In the genomic region with DNA sequence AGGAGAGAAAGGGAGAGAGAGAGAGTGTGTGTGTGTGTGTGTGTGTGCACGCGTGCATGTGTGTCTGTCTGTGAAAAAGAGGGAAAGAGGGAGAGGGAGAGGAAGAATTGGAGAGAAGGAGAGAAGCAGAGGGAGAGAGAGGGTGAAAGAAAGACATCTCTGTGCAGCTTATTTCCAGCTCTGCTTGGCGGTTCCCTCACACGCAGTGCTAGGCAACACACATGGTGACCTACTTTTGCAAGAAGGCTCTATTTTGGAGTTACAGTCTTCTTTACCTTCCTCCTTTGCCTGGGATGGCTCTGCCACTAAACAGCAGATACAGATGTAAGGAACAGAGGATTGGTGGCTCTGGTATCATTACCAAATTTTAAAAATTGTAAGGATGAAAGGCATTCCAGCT, we compare ENCODE assay signal across 21 cellular contexts. TPM values are rescaled to one million over a fixed set of nuclear protein-coding genes. Genes with fewer than 3 reads are reported as not detected.
A peak's percentile ranks its signal among the peaks of the same experiment; 100 is the strongest.
DNase-seq lines count a peak whose midpoint lies in the region; ATAC-seq, FAIRE-seq and TF ChIP-seq lines count a peak whose summit lies in the region.
"Had no signal": no experiment of that assay in that cellular context is flagged by ENCODE, and none has a peak within 500 bp of the region (broad histone marks: within the 10 kb centered on the region; RNA-seq: fewer than 3 reads in every experiment).

No MANE protein-coding gene starts in this region.

- no peak for TF ChIP-seq CTCF in tibial nerve (IDR thresholded peaks at IDR 0.05)

- DNase-seq in Ammon's horn (ENCODE audit: low spot score) (peak; percentile 31), HTR-8/SVneo (ENCODE audit: insufficient read length, low spot score) (no peak), head of caudate nucleus (peak in 32 of 42 donors; percentile 1 to 64 (median 16)), putamen (ENCODE audit: low spot score) (peak; percentile 8), tibial nerve (ENCODE audit: low spot score in 2 of 2) (no peak), NCI-H146 treated with DMSO at 0.1 percent for 48 hours (lab: John Stamatoyannopoulos, UW; ENCODE audit: unreplicated experiment) (no peak)
- no peak for DNase-seq in activated T-cell treated with anti-CD3 and anti-CD28 coated beads, Interleukin-2, amount 50 U/mL, for 48 hours
- no peak for DNase-seq in natural killer cell treated with Interleukin-12 subunit alpha and Interleukin-12 subunit beta and Interleukin-15 and Interleukin-18, amount 100 ng/mL, for 72 hours (ENCODE audit: low spot score)
- DNase-seq: DMS79 treated with DMSO at 0.1 percent for 48 hours, H9, Kasumi-1, MG63, NCI-H1048, NCI-H1436, NCI-H2029, NCI-H2171 treated with DMSO at 0.1 percent for 48 hours, NCI-H446, NCI-H69, OCI-M1, SHP77 had no signal

- intact Hi-C loops in head of caudate nucleus (cut with DNase I) = no loop called here

- no peaks in the 10 kb centered on the region for H3K9me3 ChIP-seq in tibial nerve
- H3K9me3 ChIP-seq: MG63 had no signal

- H3K27ac ChIP-seq in tibial nerve = no peak overlapping the region
- H3K27ac ChIP-seq: SK-N-MC had no signal

- no peak for TF ChIP-seq EP300 in tibial nerve (IDR thresholded peaks at IDR 0.05)

- H3K27me3 Mint-ChIP-seq in natural killer cell treated with Interleukin-12 subunit alpha and Interleukin-12 subunit beta and Interleukin-15 and Interleukin-18, amount 100 ng/mL, for 72 hours = peaks cover 0 to 28% of the 10 kb centered on the region in 2 donors

- FAIRE-seq in HTR-8/SVneo (lab: Jason Lieb, UNC) = peak; percentile 26

- TF ChIP-seq POLR2A in tibial nerve (IDR thresholded peaks at IDR 0.05) = no peak

- H3K36me3 ChIP-seq in tibial nerve = no peaks in the 10 kb centered on the region
- H3K36me3 ChIP-seq: MG63 had no signal

- H3K4me1 ChIP-seq in tibial nerve = no peaks in the 10 kb centered on the region

- H3K4me3 ChIP-seq in tibial nerve = no peak overlapping the region
- H3K4me3 ChIP-seq: MG63, SK-N-MC had no signal

- no peak overlapping the region for H3K4me3 Mint-ChIP-seq in natural killer cell treated with Interleukin-12 subunit alpha and Interleukin-12 subunit beta and Interleukin-15 and Interleukin-18, amount 100 ng/mL, for 72 hours
- H3K4me3 Mint-ChIP-seq: H9 had no signal

- no peak overlapping the region for H3K27ac Mint-ChIP-seq in natural killer cell treated with Interleukin-12 subunit alpha and Interleukin-12 subunit beta and Interleukin-15 and Interleukin-18, amount 100 ng/mL, for 72 hours

- peaks cover 0 to 2% of the 10 kb centered on the region in 2 donors for H3K4me1 Mint-ChIP-seq in natural killer cell treated with Interleukin-12 subunit alpha and Interleukin-12 subunit beta and Interleukin-15 and Interleukin-18, amount 100 ng/mL, for 72 hours (ENCODE audit: low read depth in 2 of 2)

- H3K27me3 ChIP-seq in tibial nerve = peaks cover 0 to 5% of the 10 kb centered on the region in 2 donors
- H3K27me3 ChIP-seq: MG63 had no signal

- 69 to 73% methylated on average over 4 of the region's 4 CpGs for WGBS in tibial nerve, 2 donors

- H3K9me3 Mint-ChIP-seq in natural killer cell treated with Interleukin-12 subunit alpha and Interleukin-12 subunit beta and Interleukin-15 and Interleukin-18, amount 100 ng/mL, for 72 hours = no peaks in the 10 kb centered on the region

- ATAC-seq in natural killer cell treated with Interleukin-12 subunit alpha and Interleukin-12 subunit beta and Interleukin-15 and Interleukin-18, amount 100 ng/mL, for 72 hours = no peak

- H3K36me3 Mint-ChIP-seq in natural killer cell treated with Interleukin-12 subunit alpha and Interleukin-12 subunit beta and Interleukin-15 and Interleukin-18, amount 100 ng/mL, for 72 hours = no peaks in the 10 kb centered on the region

RNA-seq across cellular contexts. Expression of a gene that starts 40.1 kb away (rescaled TPM):
- total RNA-seq in natural killer cell treated with Interleukin-12 subunit alpha and Interleukin-12 subunit beta and Interleukin-15 and Interleukin-18, amount 100 ng/mL, for 72 hours = not detected
- total RNA-seq in tibial nerve = 10 to 100 TPM in 2 of 4 donors, 1 to 10 TPM in 2; 9.2 to 13.3 (median 10.8) TPM

Comparison
In these comparisons a context has a peak if more than half of its experiments do, and no peak if none do; other contexts are left out.
1. DNase-seq: peak in Ammon's horn (single experiment), head of caudate nucleus (32 of 42) and putamen (single experiment); none in HTR-8/SVneo (single experiment), activated T-cell treated with anti-CD3 and anti-CD28 coated beads, Interleukin-2, amount 50 U/mL, for 48 hours (0 of 2), natural killer cell treated with Interleukin-12 subunit alpha and Interleukin-12 subunit beta and Interleukin-15 and Interleukin-18, amount 100 ng/mL, for 72 hours (single experiment), tibial nerve (0 of 2) and NCI-H146 treated with DMSO at 0.1 percent for 48 hours (single experiment).
2. RNA of a gene that starts 40.1 kb away (total RNA-seq): 9.2 to 13.3 TPM in tibial nerve; not detected in natural killer cell treated with Interleukin-12 subunit alpha and Interleukin-12 subunit beta and Interleukin-15 and Interleukin-18, amount 100 ng/mL, for 72 hours; every median in the first group is over 4 times any median in the second.